Comparison of ENCODE assay signal across 9 cellular contexts in genomic region chr10:22823109-22823508, GRCh38.
DNase-seq lines count a peak whose midpoint lies in the region; ATAC-seq lines count a peak whose summit lies in the region.
"Had no signal": no experiment of that assay in that cellular context is flagged by ENCODE, and none has a peak within 500 bp of the region (broad histone marks: within the 10 kb centered on the region; RNA-seq: fewer than 3 reads in every experiment).

No MANE protein-coding gene starts in this region.

- no peak overlapping the region for H2BK120ac ChIP-seq in mesenchymal stem cell (ENCODE audit: low read depth, low read length)

- no peaks in the 10 kb centered on the region for H3K36me3 ChIP-seq in mesenchymal stem cell (ENCODE audit: control insufficient read depth in 1 of 2, insufficient read depth in 2 of 2, low read depth in 1 of 2, low read length in 2 of 2)
- H3K36me3 ChIP-seq: gastrocnemius medialis had no signal

- H3K27me3 ChIP-seq in mesenchymal stem cell (ENCODE audit: control insufficient read depth in 1 of 2, insufficient read depth in 1 of 2, low read length in 2 of 2): no peaks in the 10 kb centered on the region
- H3K27me3 ChIP-seq: gastrocnemius medialis had no signal

- no peak overlapping the region for H3K23ac ChIP-seq in mesenchymal stem cell (ENCODE audit: low read length in 2 of 2)

- no peak overlapping the region for H2AFZ ChIP-seq in mesenchymal stem cell (ENCODE audit: low read depth, low read length)

- H4K8ac ChIP-seq in mesenchymal stem cell (ENCODE audit: low read length): no peak overlapping the region

- no peak overlapping the region for H2BK5ac ChIP-seq in mesenchymal stem cell (ENCODE audit: low read depth, low read length, poor library complexity, severe bottlenecking)

- no peak overlapping the region for H3K18ac ChIP-seq in mesenchymal stem cell (ENCODE audit: low read depth in 1 of 2, low read length in 2 of 2)

- no peaks in the 10 kb centered on the region for H3K79me1 ChIP-seq in mesenchymal stem cell (replicated peaks; ENCODE audit: low read length, poor library complexity, severe bottlenecking)

- H3K4ac ChIP-seq in mesenchymal stem cell (ENCODE audit: low read depth in 1 of 2, low read length in 2 of 2): no peak overlapping the region

- no peak overlapping the region for H2AK5ac ChIP-seq in mesenchymal stem cell (ENCODE audit: low read length, severe bottlenecking)

- peaks cover 9% of the 10 kb centered on the region for H3K4me1 ChIP-seq in mesenchymal stem cell (ENCODE audit: control insufficient read depth, insufficient read depth, low read depth, low read length)
- H3K4me1 ChIP-seq: gastrocnemius medialis had no signal

- H2BK12ac ChIP-seq in mesenchymal stem cell (ENCODE audit: low read length in 2 of 2): no peak overlapping the region

- ATAC-seq in GM18502 (IDR thresholded peaks at IDR 0.05; ENCODE audit: poor library complexity, unreplicated experiment): peak; percentile 79
- ATAC-seq in HG02852 (IDR thresholded peaks at IDR 0.05; ENCODE audit: unreplicated experiment): peak; percentile 64
- no peak for ATAC-seq in GM19397 (IDR thresholded peaks at IDR 0.05; ENCODE audit: unreplicated experiment)
- ATAC-seq: gastrocnemius medialis had no signal

- H3K14ac ChIP-seq in mesenchymal stem cell (ENCODE audit: low read length in 2 of 2): no peak overlapping the region

- H3K4me3 ChIP-seq in mesenchymal stem cell (ENCODE audit: insufficient read depth in 1 of 2, low read depth in 1 of 2, low read length in 2 of 2): peak overlapping the region in 1 of 2 experiments; percentile 27
- H3K4me3 ChIP-seq: gastrocnemius medialis had no signal

- no peaks in the 10 kb centered on the region for H3K9me3 ChIP-seq in mesenchymal stem cell (ENCODE audit: control insufficient read depth, low read length)
- H3K9me3 ChIP-seq: gastrocnemius medialis had no signal

- peak overlapping the region; percentile 80 for H3K27ac ChIP-seq in mesenchymal stem cell (ENCODE audit: low read length, poor library complexity, severe bottlenecking)
- H3K27ac ChIP-seq: gastrocnemius medialis had no signal

- peak; percentile 93 for DNase-seq in SW480 (ENCODE audit: low spot score)
- peak; percentile 92 for DNase-seq in mesenchymal stem cell
- DNase-seq in NCI-H446 (lab: John Stamatoyannopoulos, UW): no peak
- DNase-seq in medulla oblongata (ENCODE audit: extremely low spot score): no peak
- no peak for DNase-seq in effector CD4-positive, alpha-beta T cell
- DNase-seq: gastrocnemius medialis had no signal

- no peak overlapping the region for H4K91ac ChIP-seq in mesenchymal stem cell (ENCODE audit: low read length)

- no peak overlapping the region for H2BK15ac ChIP-seq in mesenchymal stem cell (ENCODE audit: low read depth, poor library complexity, severe bottlenecking)

- no peak overlapping the region for H3K9ac ChIP-seq in mesenchymal stem cell (ENCODE audit: low read length)

- no peak overlapping the region for H3K4me2 ChIP-seq in mesenchymal stem cell (ENCODE audit: low read length, poor library complexity, severe bottlenecking)

Comparison
In these comparisons a context has a peak if more than half of its experiments do, and no peak if none do; other contexts are left out.
1. DNase-seq: peak in SW480 (single experiment) and mesenchymal stem cell (single experiment); none in NCI-H446 (0 of 2), medulla oblongata (single experiment) and effector CD4-positive, alpha-beta T cell (single experiment).